ENCODE assay signal across 1 cellular context in the genomic region with DNA sequence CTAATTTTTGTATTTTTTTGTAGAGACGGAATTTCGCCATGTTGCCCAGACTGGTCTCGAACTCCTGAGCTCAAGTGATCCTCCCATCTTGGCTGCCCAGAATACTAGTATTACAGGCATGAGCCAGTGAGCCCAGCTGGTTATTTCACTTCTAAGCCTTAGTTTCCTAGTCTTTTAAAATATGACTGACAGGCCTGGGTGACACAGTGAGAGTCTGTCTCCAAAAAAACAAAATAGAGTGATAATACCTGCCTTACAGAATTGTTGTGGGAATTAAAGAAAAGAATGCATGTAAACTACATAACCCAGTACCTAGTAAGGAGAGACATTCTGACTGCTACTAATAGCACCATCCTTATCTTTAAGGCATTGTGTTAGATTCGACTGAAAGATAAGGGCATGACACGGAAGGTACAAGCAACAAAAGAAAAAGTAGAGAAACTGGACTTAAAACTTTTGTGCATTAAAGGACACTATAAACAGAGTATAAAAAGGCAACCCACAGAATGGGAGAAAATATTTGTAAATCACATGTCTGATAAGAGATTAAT.
TF ChIP-seq lines count a peak whose summit lies in the region.

No MANE protein-coding gene starts in this region.

TF ChIP-seq in A549, 52 proteins besides CTCF, POLR2A, EP300 and RAD21 (continued from another document):
- TF ChIP-seq, protein P1, sequence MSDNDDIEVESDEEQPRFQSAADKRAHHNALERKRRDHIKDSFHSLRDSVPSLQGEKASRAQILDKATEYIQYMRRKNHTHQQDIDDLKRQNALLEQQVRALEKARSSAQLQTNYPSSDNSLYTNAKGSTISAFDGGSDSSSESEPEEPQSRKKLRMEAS (IDR thresholded peaks at IDR 0.05), result no peak
- TF ChIP-seq MYC (IDR thresholded peaks at IDR 0.05; ENCODE audit: borderline replicate concordance, low read length) (no peak), CBX8 (IDR thresholded peaks at IDR 0.05) (no peak), RCOR1 (IDR thresholded peaks at IDR 0.05; ENCODE audit: low read depth, low read length) (no peak)
